10 cellular contexts compared by ENCODE assay signal in genomic region chr19:1112254-1113208, GRCh38. TPM values are rescaled to one million over a fixed set of nuclear protein-coding genes. Genes with fewer than 3 reads are reported as not detected.
DNase-seq lines count a peak whose midpoint lies in the region; ATAC-seq and TF ChIP-seq lines count a peak whose summit lies in the region.
"Had no signal": no experiment of that assay in that cellular context is flagged by ENCODE, and none has a peak within 500 bp of the region (broad histone marks: within the 10 kb centered on the region; RNA-seq: fewer than 3 reads in every experiment).

No MANE protein-coding gene starts in this region.

- no peaks in the 10 kb centered on the region for H3K9me3 ChIP-seq in lower lobe of right lung

- no peak for TF ChIP-seq CTCF in lower lobe of right lung (IDR thresholded peaks at IDR 0.05)

- H3K27me3 ChIP-seq in lower lobe of right lung (ENCODE audit: low read depth), result no peaks in the 10 kb centered on the region

- peak overlapping the region; percentile 56 for H3K27ac ChIP-seq in lower lobe of right lung
- peak overlapping the region; percentile 51 for H3K27ac ChIP-seq in substantia nigra (ENCODE audit: low read depth, low read length, poor library complexity, severe bottlenecking)
- H3K27ac ChIP-seq: KMS-11 had no signal

- H3K4me1 ChIP-seq in lower lobe of right lung, result peaks cover 25% of the 10 kb centered on the region

- peaks cover 96% of the 10 kb centered on the region for H3K36me3 ChIP-seq in lower lobe of right lung

- DNase-seq in HuH-7.5 (ENCODE audit: low spot score), result peak; percentile 62
- peak; percentile 83 for DNase-seq in ecto neural progenitor cell (ENCODE audit: low spot score)
- DNase-seq in lower lobe of right lung, result peak; percentile 82
- no peak for DNase-seq in substantia nigra (lab: John Stamatoyannopoulos, UW)
- no peak for DNase-seq in NCI-H69 (lab: John Stamatoyannopoulos, UW)
- DNase-seq in activated CD8-positive, alpha-beta memory T cell treated with anti-CD3 and anti-CD28 coated beads, Interleukin-2, amount 50 U/mL, for 48 hours, result no peak
- DNase-seq in left lobe of liver (ENCODE audit: low spot score), result no peak
- DNase-seq in nucleus accumbens (lab: John Stamatoyannopoulos, UW), result no peak

- ATAC-seq in lower lobe of right lung, result peak; percentile 58 to 66
- no peak for ATAC-seq in left lobe of liver

- no peak overlapping the region for H3K4me3 ChIP-seq in lower lobe of right lung
- H3K4me3 ChIP-seq: smooth muscle cell had no signal

- intact Hi-C loops in lower lobe of right lung (cut with DNase I), result no loop called here

RNA-seq across cellular contexts. Expression of gene GPX4, which starts 8.7 kb away (rescaled TPM):
- total RNA-seq in lower lobe of right lung (378 TPM), left lobe of liver (247 TPM)

RNA-seq across cellular contexts. Expression of gene POLR2E, which starts 17.4 kb away (rescaled TPM):
- total RNA-seq in lower lobe of right lung, result 158 TPM
- total RNA-seq in left lobe of liver, result 143 TPM

RNA-seq across cellular contexts. Expression of gene ARHGAP45, which starts 45.6 kb away (rescaled TPM):
- total RNA-seq in lower lobe of right lung (83.5 TPM), left lobe of liver (5.1 TPM)

Comparison
In these comparisons a context has a peak if more than half of its experiments do, and no peak if none do; other contexts are left out.
1. DNase-seq: peak in HuH-7.5 (single experiment), ecto neural progenitor cell (single experiment) and lower lobe of right lung (single experiment); none in substantia nigra (0 of 49), NCI-H69 (single experiment), activated CD8-positive, alpha-beta memory T cell treated with anti-CD3 and anti-CD28 coated beads, Interleukin-2, amount 50 U/mL, for 48 hours (single experiment), left lobe of liver (single experiment) and nucleus accumbens (0 of 56).
2. RNA of gene ARHGAP45, which starts 45.6 kb away (total RNA-seq): 83.5 TPM in lower lobe of right lung (single experiment); 5.1 TPM in left lobe of liver (single experiment); every median in the first group is over 10 times any median in the second.